In genomic region chr4:89290727-89291126, GRCh38 we compare ENCODE assay signal across 13 cellular contexts. TPM values are rescaled to one million over a fixed set of nuclear protein-coding genes. Genes with fewer than 3 reads are reported as not detected.
DNase-seq lines count a peak whose midpoint lies in the region; ATAC-seq and TF ChIP-seq lines count a peak whose summit lies in the region.
"Had no signal": no experiment of that assay in that cellular context is flagged by ENCODE, and none has a peak within 500 bp of the region (broad histone marks: within the 10 kb centered on the region; RNA-seq: fewer than 3 reads in every experiment).

No MANE protein-coding gene starts in this region.

- intact Hi-C loops in CD8-positive, alpha-beta T cell (cut with DNase I, micrococcal nuclease), result no loop called here
- intact Hi-C loops in Right ventricle myocardium superior (cut with DNase I), result no loop called here

- H3K4me1 ChIP-seq in CD8-positive, alpha-beta T cell (ENCODE audit: insufficient read depth, low read length), result peaks cover 53% of the 10 kb centered on the region

- POLR2A ChIA-PET in CD8-positive, alpha-beta T cell (lab: Charles Lee), result interaction anchor here (1.3 to 3.2 kb wide), 2 partner anchors 8 to 17 kb away, joined by 3 to 10 read pairs; partner anchors contain the start of gene GPRIN3
- POLR2A ChIA-PET in T-cell (lab: Charles Lee), result interaction anchor here in 1 of 2 donors (0.6 to 2.0 kb wide), 4 partner anchors 8 to 17 kb away, joined by 3 to 8 read pairs (median 6); partner anchors contain the start of gene GPRIN3
- POLR2A ChIA-PET in GM10248 (lab: Yijun Ruan, JAX), result no interaction called here

- H3K36me3 ChIP-seq in CD8-positive, alpha-beta T cell (ENCODE audit: insufficient read depth, low read length), result no peaks in the 10 kb centered on the region
- H3K36me3 ChIP-seq: pancreas had no signal

- no peaks in the 10 kb centered on the region for H3K27me3 ChIP-seq in CD8-positive, alpha-beta T cell (ENCODE audit: insufficient read depth, low read length)
- H3K27me3 ChIP-seq: pancreas had no signal

- H3K9me3 Mint-ChIP-seq in CD8-positive, alpha-beta T cell, result no peaks in the 10 kb centered on the region
- H3K9me3 Mint-ChIP-seq in T-cell, result no peaks in the 10 kb centered on the region

- H3K4me3 ChIP-seq in CD8-positive, alpha-beta T cell (ENCODE audit: low read depth, low read length), result no peak overlapping the region
- H3K4me3 ChIP-seq: pancreas, PC-9 had no signal

- H3K4me3 Mint-ChIP-seq in CD8-positive, alpha-beta T cell, result peak overlapping the region; percentile 75
- peak overlapping the region; percentile 54 to 69 (median 59) for H3K4me3 Mint-ChIP-seq in T-cell

- no peak overlapping the region for H3K27ac ChIP-seq in CD8-positive, alpha-beta T cell (ENCODE audit: low read depth, low read length)
- H3K27ac ChIP-seq: pancreas, PC-9 had no signal

- peaks cover 5% of the 10 kb centered on the region for H3K36me3 Mint-ChIP-seq in CD8-positive, alpha-beta T cell
- H3K36me3 Mint-ChIP-seq in T-cell, result peaks cover 13% of the 10 kb centered on the region

- no peaks in the 10 kb centered on the region for H3K9me3 ChIP-seq in CD8-positive, alpha-beta T cell (ENCODE audit: low read length)
- H3K9me3 ChIP-seq: pancreas had no signal

- no peak for ATAC-seq in CD8-positive, alpha-beta T cell
- peak; percentile 50 for ATAC-seq in HG02763 (IDR thresholded peaks at IDR 0.05; ENCODE audit: unreplicated experiment)
- ATAC-seq in T-cell (replicated peaks in 1 of 4), result peak in 2 of 4 experiments; percentile 13 to 24
- peak; percentile 72 for ATAC-seq in Right ventricle myocardium superior (ENCODE audit: poor library complexity)
- ATAC-seq: esophagus mucosa had no signal

- CTCF ChIA-PET in CD8-positive, alpha-beta T cell (lab: Charles Lee), result interaction anchor here (1.6 to 2.2 kb wide), 3 partner anchors 17 to 64 kb away, joined by 4 to 5 read pairs (median 5); partner anchors contain the start of gene GPRIN3
- CTCF ChIA-PET in T-cell (lab: Charles Lee), result interaction anchor here (0.6 to 3.0 kb wide), 5 partner anchors 9 to 186 kb away, joined by 3 to 22 read pairs (median 5); no protein-coding TSS in a partner anchor
- CTCF ChIA-PET in GM10248 (lab: Yijun Ruan, JAX), result no interaction called here

- in situ Hi-C loops in ACHN (cut with HindIII; ENCODE audit: low pct_ligation_motif_present, low pct_unique_long_range_greater_than_20kb, low sequenced_read_pairs), result no loop called here

- H3K4me1 Mint-ChIP-seq in CD8-positive, alpha-beta T cell (ENCODE audit: low read depth), result peaks cover 94% of the 10 kb centered on the region
- peaks cover 94 to 98% (median 97%) of the 10 kb centered on the region in 3 donors for H3K4me1 Mint-ChIP-seq in T-cell

- DNase-seq in CD8-positive, alpha-beta T cell, result no peak
- DNase-seq in T-cell, result peak in 3 of 34 experiments; percentile 10 to 49 (median 12)
- DNase-seq in Right ventricle myocardium superior, result no peak
- DNase-seq in NCI-H510A treated with DMSO at 0.1 percent for 48 hours (lab: John Stamatoyannopoulos, UW), result no peak
- no peak for DNase-seq in GM03348 (ENCODE audit: low spot score)
- DNase-seq in ACHN, result no peak
- DNase-seq in GM10248 (ENCODE audit: extremely low spot score), result no peak
- DNase-seq: activated CD4-positive, alpha-beta T cell treated with anti-CD3 and anti-CD28 coated beads, Interleukin-2, amount 50 U/mL, for 1 hour; NCI-H1092 treated with DMSO at 0.1 percent for 48 hours; pancreas; PC-9 had no signal

- no peak for TF ChIP-seq CTCF in CD8-positive, alpha-beta T cell (IDR thresholded peaks at IDR 0.05)
- TF ChIP-seq CTCF in GM10248 (IDR thresholded peaks at IDR 0.05; ENCODE audit: control extremely low read depth, extremely low read depth, low read depth, missing control alignments), result no peak

- peak overlapping the region; percentile 88 for H3K27ac Mint-ChIP-seq in CD8-positive, alpha-beta T cell
- H3K27ac Mint-ChIP-seq in T-cell, result peak overlapping the region; percentile 95 to 98

- H3K27me3 Mint-ChIP-seq in CD8-positive, alpha-beta T cell (ENCODE audit: low read depth), result no peaks in the 10 kb centered on the region
- H3K27me3 Mint-ChIP-seq in T-cell, result no peaks in the 10 kb centered on the region

RNA-seq across cellular contexts. Expression of gene GPRIN3, which starts 16.9 kb away (rescaled TPM):
- 10 to 100 TPM; 32.1 to 34.4 TPM for total RNA-seq in CD8-positive, alpha-beta T cell
- 10 to 100 TPM; 17.4 to 56.1 (median 23.0) TPM for total RNA-seq in T-cell
- 6.2 TPM for total RNA-seq in Right ventricle myocardium superior
